Comparison of ENCODE assay signal across 17 cellular contexts in genomic region chr6:23181301-23182110, GRCh38.
DNase-seq lines count a peak whose midpoint lies in the region; ATAC-seq and TF ChIP-seq lines count a peak whose summit lies in the region.
"Had no signal": no experiment of that assay in that cellular context is flagged by ENCODE, and none has a peak within 500 bp of the region (broad histone marks: within the 10 kb centered on the region; RNA-seq: fewer than 3 reads in every experiment).

No MANE protein-coding gene starts in this region.

- no peak for ATAC-seq in HG03039 (IDR thresholded peaks at IDR 0.05; ENCODE audit: unreplicated experiment)
- ATAC-seq in HG02970 (IDR thresholded peaks at IDR 0.05; ENCODE audit: low FRiP score, unreplicated experiment), result no peak
- ATAC-seq: A549; activated CD8-positive, alpha-beta memory T cell treated with anti-CD3 and anti-CD28 coated beads, Interleukin-2, amount 10 ng/mL, durations not matched to agents 7 days and 5 days; activated T-helper 17 cell treated with anti-CD3 and anti-CD28 coated beads, Interleukin-2, amount 50 U/mL, for 72 hours; left colon; sciatic nerve; stimulated activated naive CD8-positive, alpha-beta T cell treated with anti-CD3 and anti-CD28 coated beads, Interleukin-15, amount 100 ng/mL, for 72 hours had no signal

- peak; percentile 72 for DNase-seq in NCI-H1436 treated with DMSO at 0.1 percent for 48 hours (lab: John Stamatoyannopoulos, UW)
- no peak for DNase-seq in NCI-H1436 (lab: John Stamatoyannopoulos, UW)
- peak; percentile 11 for DNase-seq in BE2C
- DNase-seq in NCI-H524 treated with DMSO at 0.1 percent for 48 hours (lab: John Stamatoyannopoulos, UW), result peak; percentile 3
- DNase-seq in mesenchymal stem cell, result no peak
- DNase-seq in GM20000 (ENCODE audit: low spot score), result no peak
- DNase-seq: activated CD4-positive, alpha-beta T cell treated with anti-CD3 and anti-CD28 coated beads for 4 hours; activated CD8-positive, alpha-beta memory T cell treated with anti-CD3 and anti-CD28 coated beads, Interleukin-2, amount 10 ng/mL, durations not matched to agents 7 days and 5 days; stimulated activated naive CD8-positive, alpha-beta T cell treated with anti-CD3 and anti-CD28 coated beads, Interleukin-15, amount 100 ng/mL, for 72 hours had no signal

- 100% methylated on average over 4 of the region's 7 CpGs for WGBS in mesenchymal stem cell

- H3K4me1 ChIP-seq in BE2C (peaks cover 28% of the 10 kb centered on the region), mesenchymal stem cell (ENCODE audit: control insufficient read depth, insufficient read depth, low read depth, low read length) (no peaks in the 10 kb centered on the region)
- H3K4me1 ChIP-seq: A549 had no signal

- no peak overlapping the region for H3K14ac ChIP-seq in mesenchymal stem cell (ENCODE audit: low read length in 2 of 2)

- H2BK15ac ChIP-seq in mesenchymal stem cell (ENCODE audit: low read depth, poor library complexity, severe bottlenecking), result no peak overlapping the region

- H2AK5ac ChIP-seq in mesenchymal stem cell (ENCODE audit: low read length, severe bottlenecking), result no peak overlapping the region

- no peak overlapping the region for H2AFZ ChIP-seq in mesenchymal stem cell (ENCODE audit: low read depth, low read length)

- no peaks in the 10 kb centered on the region for H3K27me3 ChIP-seq in BE2C
- H3K27me3 ChIP-seq in mesenchymal stem cell (ENCODE audit: control insufficient read depth in 1 of 2, insufficient read depth in 1 of 2, low read length in 2 of 2), result no peaks in the 10 kb centered on the region
- H3K27me3 ChIP-seq: brain microvascular endothelial cell had no signal

- no peak overlapping the region for H3K23ac ChIP-seq in mesenchymal stem cell (ENCODE audit: low read length in 2 of 2)

- no peaks in the 10 kb centered on the region for H3K79me1 ChIP-seq in mesenchymal stem cell (replicated peaks; ENCODE audit: low read length, poor library complexity, severe bottlenecking)

- H3K36me3 ChIP-seq in BE2C (no peaks in the 10 kb centered on the region), mesenchymal stem cell (ENCODE audit: control insufficient read depth in 1 of 2, insufficient read depth in 2 of 2, low read depth in 1 of 2, low read length in 2 of 2) (no peaks in the 10 kb centered on the region)
- H3K36me3 ChIP-seq: brain microvascular endothelial cell had no signal

- no peak overlapping the region for H3K27ac ChIP-seq in mesenchymal stem cell (ENCODE audit: low read length, poor library complexity, severe bottlenecking)
- H3K27ac ChIP-seq: A549, brain microvascular endothelial cell, C4-2B had no signal

- no peak overlapping the region for H3K4ac ChIP-seq in mesenchymal stem cell (ENCODE audit: low read depth in 1 of 2, low read length in 2 of 2)

- no peak overlapping the region for H2BK5ac ChIP-seq in mesenchymal stem cell (ENCODE audit: low read depth, low read length, poor library complexity, severe bottlenecking)

- no peak overlapping the region for H3K4me2 ChIP-seq in mesenchymal stem cell (ENCODE audit: low read length, poor library complexity, severe bottlenecking)
- H3K4me2 ChIP-seq: A549 had no signal

- H4K91ac ChIP-seq in mesenchymal stem cell (ENCODE audit: low read length), result no peak overlapping the region

- H4K8ac ChIP-seq in mesenchymal stem cell (ENCODE audit: low read length), result peak overlapping the region; percentile 47

- no peak overlapping the region for H3K9ac ChIP-seq in mesenchymal stem cell (ENCODE audit: low read length)

- no peak overlapping the region for H2BK120ac ChIP-seq in mesenchymal stem cell (ENCODE audit: low read depth, low read length)

- no peaks in the 10 kb centered on the region for H3K9me3 ChIP-seq in BE2C
- no peaks in the 10 kb centered on the region for H3K9me3 ChIP-seq in mesenchymal stem cell (ENCODE audit: control insufficient read depth, low read length)
- H3K9me3 ChIP-seq: A549 had no signal

- TF ChIP-seq CTCF in BE2C (IDR thresholded peaks at IDR 0.05; ENCODE audit: low read depth, low read length), result no peak
- no peak for TF ChIP-seq CTCF in GM20000 (IDR thresholded peaks at IDR 0.05; ENCODE audit: extremely low read depth, missing control alignments)

- H2BK12ac ChIP-seq in mesenchymal stem cell (ENCODE audit: low read length in 2 of 2), result no peak overlapping the region

- H3K18ac ChIP-seq in mesenchymal stem cell (ENCODE audit: low read depth in 1 of 2, low read length in 2 of 2), result no peak overlapping the region

- H3K4me3 ChIP-seq in BE2C (ENCODE audit: low read depth, low read length) (no peak overlapping the region), mesenchymal stem cell (ENCODE audit: insufficient read depth in 1 of 2, low read depth in 1 of 2, low read length in 2 of 2) (no peak overlapping the region)
- H3K4me3 ChIP-seq: A549 had no signal

Comparison
In these comparisons a context has a peak if more than half of its experiments do, and no peak if none do; other contexts are left out.
1. DNase-seq: peak in NCI-H1436 treated with DMSO at 0.1 percent for 48 hours (single experiment), BE2C (single experiment) and NCI-H524 treated with DMSO at 0.1 percent for 48 hours (single experiment); none in NCI-H1436 (single experiment), mesenchymal stem cell (single experiment) and GM20000 (single experiment).